ENCODE assay signal across 10 cellular contexts in genomic region chr9:89408628-89409101, GRCh38.
A peak's percentile ranks its signal among the peaks of the same experiment; 100 is the strongest.
DNase-seq lines count a peak whose midpoint lies in the region; ATAC-seq and TF ChIP-seq lines count a peak whose summit lies in the region.
"Had no signal": no experiment of that assay in that cellular context is flagged by ENCODE, and none has a peak within 500 bp of the region (broad histone marks: within the 10 kb centered on the region; RNA-seq: fewer than 3 reads in every experiment).

No MANE protein-coding gene starts in this region.

- peak; percentile 57 to 65 for DNase-seq in activated CD4-positive, alpha-beta T cell treated with anti-CD3 and anti-CD28 coated beads, Interleukin-2, amount 50 U/mL, for 4 hours
- DNase-seq in effector memory CD4-positive, alpha-beta T cell: peak; percentile 51 to 70 (median 53)
- DNase-seq in stimulated activated naive CD4-positive, alpha-beta T cell (lab: John Stamatoyannopoulos, UW): peak; percentile 23 to 70 (median 58)
- DNase-seq in MCF 10A (ENCODE audit: unreplicated experiment) (no peak), RKO (ENCODE audit: low spot score) (no peak), DMS 273 treated with DMSO at 0.1 percent for 48 hours (lab: John Stamatoyannopoulos, UW) (no peak)

- ATAC-seq in HG03432 (IDR thresholded peaks at IDR 0.05; ENCODE audit: unreplicated experiment) (peak; percentile 39), GM21381 (IDR thresholded peaks at IDR 0.05; ENCODE audit: unreplicated experiment) (no peak)
- ATAC-seq: right cardiac atrium had no signal

- CTCF ChIA-PET in MCF 10A (lab: Yijun Ruan, JAX): interaction anchor here (2.1 kb wide), 1 partner anchor 140 kb away, joined by 6 read pairs; no protein-coding TSS in a partner anchor

- no peak for TF ChIP-seq CTCF in MCF 10A (IDR thresholded peaks at IDR 0.05; ENCODE audit: unreplicated experiment)

- peaks cover 8% of the 10 kb centered on the region for H3K9me3 Mint-ChIP-seq in MCF 10A (ENCODE audit: unreplicated experiment)

- H3K27me3 ChIP-seq in effector memory CD4-positive, alpha-beta T cell (replicated peaks; ENCODE audit: control insufficient read depth, insufficient read depth, low read length, poor library complexity, severe bottlenecking): no peaks in the 10 kb centered on the region

- no peak overlapping the region for H3K4me3 Mint-ChIP-seq in MCF 10A (ENCODE audit: unreplicated experiment)

- peaks cover 5% of the 10 kb centered on the region for H3K4me1 Mint-ChIP-seq in MCF 10A (ENCODE audit: insufficient read depth, unreplicated experiment)

- no TSS peak for BruUV-seq in MCF 10A (replicated peaks; lab: Mats Ljungman, UMichigan)

- H3K36me3 Mint-ChIP-seq in MCF 10A (ENCODE audit: insufficient read depth, unreplicated experiment): no peaks in the 10 kb centered on the region

- no peaks in the 10 kb centered on the region for H3K27me3 Mint-ChIP-seq in MCF 10A (ENCODE audit: insufficient read depth, unreplicated experiment)

- H3K4me1 ChIP-seq in effector memory CD4-positive, alpha-beta T cell (ENCODE audit: control insufficient read depth, insufficient read depth, low read length, poor library complexity, severe bottlenecking): peaks cover 60% of the 10 kb centered on the region

- H3K4me3 ChIP-seq in effector memory CD4-positive, alpha-beta T cell (ENCODE audit: insufficient read depth, low read depth, low read length, poor library complexity, severe bottlenecking): no peak overlapping the region

- POLR2A ChIA-PET in MCF 10A (lab: Yijun Ruan, JAX): no interaction called here

- no peak overlapping the region for H3K27ac Mint-ChIP-seq in MCF 10A (ENCODE audit: low read depth, unreplicated experiment)

- peaks cover 36% of the 10 kb centered on the region for H3K36me3 ChIP-seq in effector memory CD4-positive, alpha-beta T cell (ENCODE audit: control insufficient read depth, insufficient read depth, low read length)

- peak overlapping the region; percentile 66 for H3K27ac ChIP-seq in effector memory CD4-positive, alpha-beta T cell (ENCODE audit: insufficient read depth, low read length, poor library complexity, severe bottlenecking)
- H3K27ac ChIP-seq: VCaP had no signal

- H3K9me3 ChIP-seq in effector memory CD4-positive, alpha-beta T cell (ENCODE audit: control insufficient read depth, low read length): no peaks in the 10 kb centered on the region

- intact Hi-C loops in MCF 10A (cut with micrococcal nuclease): no loop called here

Comparison
In these comparisons a context has a peak if more than half of its experiments do, and no peak if none do; other contexts are left out.
1. DNase-seq: peak in activated CD4-positive, alpha-beta T cell treated with anti-CD3 and anti-CD28 coated beads, Interleukin-2, amount 50 U/mL, for 4 hours (2 of 2), effector memory CD4-positive, alpha-beta T cell (3 of 3) and stimulated activated naive CD4-positive, alpha-beta T cell (6 of 6); none in MCF 10A (single experiment), RKO (single experiment) and DMS 273 treated with DMSO at 0.1 percent for 48 hours (single experiment).